In the genomic region with DNA sequence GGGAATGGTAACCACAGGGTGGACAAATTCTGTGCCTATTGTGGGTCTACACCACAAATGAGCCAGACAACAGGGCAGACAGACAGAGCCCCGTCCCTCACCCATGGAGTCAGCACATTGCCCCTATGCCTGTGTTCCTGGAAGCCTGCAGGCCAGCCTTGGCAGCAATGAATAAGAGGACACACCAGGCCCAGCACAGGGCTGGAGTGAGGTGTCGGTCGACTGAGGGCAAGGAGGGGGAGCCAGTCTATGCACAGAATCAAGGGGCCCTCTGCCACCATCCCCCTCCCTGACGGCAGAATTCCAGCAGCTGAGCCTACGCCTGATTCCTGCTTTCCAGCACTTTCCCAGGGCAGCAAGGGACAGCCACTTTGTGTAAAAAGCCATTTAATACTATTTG, we compare ENCODE assay signal across 1 cellular context.
TF ChIP-seq lines count a peak whose summit lies in the region.

No MANE protein-coding gene starts in this region.

TF ChIP-seq in WTC11, 78 proteins besides CTCF, POLR2A, EP300 and RAD21 (continued from another document):
- TF ChIP-seq STAT6 (CRISPR knock-in tag; conservative IDR thresholded peaks at IDR 0.05; ENCODE audit: low read depth) (no peak), GABPB1 (CRISPR knock-in tag; IDR thresholded peaks at IDR 0.05) (no peak), E2F4 (CRISPR knock-in tag; IDR thresholded peaks at IDR 0.05; ENCODE audit: borderline replicate concordance, low read depth) (no peak), SP1 (CRISPR knock-in tag; conservative IDR thresholded peaks at IDR 0.05) (no peak), ZNF423 (CRISPR knock-in tag; IDR thresholded peaks at IDR 0.05) (no peak), MYBL2 (CRISPR knock-in tag; IDR thresholded peaks at IDR 0.05) (no peak)
- TF ChIP-seq, protein P1, sequence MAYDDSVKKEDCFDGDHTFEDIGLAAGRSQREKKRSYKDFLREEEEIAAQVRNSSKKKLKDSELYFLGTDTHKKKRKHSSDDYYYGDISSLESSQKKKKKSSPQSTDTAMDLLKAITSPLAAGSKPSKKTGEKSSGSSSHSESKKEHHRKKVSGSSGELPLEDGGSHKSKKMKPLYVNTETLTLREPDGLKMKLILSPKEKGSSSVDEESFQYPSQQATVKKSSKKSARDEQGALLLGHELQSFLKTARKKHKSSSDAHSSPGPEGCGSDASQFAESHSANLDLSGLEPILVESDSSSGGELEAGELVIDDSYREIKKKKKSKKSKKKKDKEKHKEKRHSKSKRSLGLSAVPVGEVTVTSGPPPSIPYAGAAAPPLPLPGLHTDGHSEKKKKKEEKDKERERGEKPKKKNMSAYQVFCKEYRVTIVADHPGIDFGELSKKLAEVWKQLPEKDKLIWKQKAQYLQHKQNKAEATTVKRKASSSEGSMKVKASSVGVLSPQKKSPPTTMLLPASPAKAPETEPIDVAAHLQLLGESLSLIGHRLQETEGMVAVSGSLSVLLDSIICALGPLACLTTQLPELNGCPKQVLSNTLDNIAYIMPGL (CRISPR knock-in tag; IDR thresholded peaks at IDR 0.05), result no peak
- TF ChIP-seq, protein P2, sequence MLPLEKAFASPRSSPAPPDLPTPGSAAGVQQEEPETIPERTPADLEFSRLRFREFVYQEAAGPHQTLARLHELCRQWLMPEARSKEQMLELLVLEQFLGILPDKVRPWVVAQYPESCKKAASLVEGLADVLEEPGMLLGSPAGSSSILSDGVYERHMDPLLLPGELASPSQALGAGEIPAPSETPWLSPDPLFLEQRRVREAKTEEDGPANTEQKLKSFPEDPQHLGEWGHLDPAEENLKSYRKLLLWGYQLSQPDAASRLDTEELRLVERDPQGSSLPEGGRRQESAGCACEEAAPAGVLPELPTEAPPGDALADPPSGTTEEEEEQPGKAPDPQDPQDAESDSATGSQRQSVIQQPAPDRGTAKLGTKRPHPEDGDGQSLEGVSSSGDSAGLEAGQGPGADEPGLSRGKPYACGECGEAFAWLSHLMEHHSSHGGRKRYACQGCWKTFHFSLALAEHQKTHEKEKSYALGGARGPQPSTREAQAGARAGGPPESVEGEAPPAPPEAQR (CRISPR knock-in tag; IDR thresholded peaks at IDR 0.05), result no peak
